Comparison of ENCODE assay signal across 9 cellular contexts in genomic region chr17:45410144-45411091, GRCh38. TPM values are rescaled to one million over a fixed set of nuclear protein-coding genes. Genes with fewer than 3 reads are reported as not detected.
A peak's percentile ranks its signal among the peaks of the same experiment; 100 is the strongest.
DNase-seq lines count a peak whose midpoint lies in the region; ATAC-seq and TF ChIP-seq lines count a peak whose summit lies in the region.
"Had no signal": no experiment of that assay in that cellular context is flagged by ENCODE, and none has a peak within 500 bp of the region (broad histone marks: within the 10 kb centered on the region; RNA-seq: fewer than 3 reads in every experiment).

No MANE protein-coding gene starts in this region.

- peaks cover 66% of the 10 kb centered on the region for H3K4me1 Mint-ChIP-seq in endothelial cell (ENCODE audit: unreplicated experiment)

- H3K27me3 ChIP-seq in A673 (replicated peaks; ENCODE audit: insufficient read depth, low read depth, low read length, poor library complexity), result no peaks in the 10 kb centered on the region

- no peaks in the 10 kb centered on the region for H3K9me3 ChIP-seq in A673 (ENCODE audit: low read depth, low read length, poor library complexity, severe bottlenecking)

- POLR2A ChIA-PET in A673 (lab: Charles Lee; ENCODE audit: low non-redundant PET), result no interaction called here

- peak overlapping the region; percentile 37 for H3K4me3 Mint-ChIP-seq in endothelial cell (ENCODE audit: unreplicated experiment)

- peak; percentile 35 for DNase-seq in activated CD4-positive, alpha-beta T cell treated with anti-CD3 and anti-CD28 coated beads for 1 hour
- peak; percentile 66 for DNase-seq in endothelial cell (ENCODE audit: low spot score)
- DNase-seq in stimulated activated CD4-positive, alpha-beta T cell treated with anti-CD3 and anti-CD28 coated beads, Interleukin-15, amount 100 ng/mL, for 1 hour (ENCODE audit: low read depth in 1 of 2, low spot score in 1 of 2), result peak; percentile 34 to 42
- DNase-seq in A673 (ENCODE audit: low spot score), result no peak
- no peak for DNase-seq in NCI-H69 (lab: John Stamatoyannopoulos, UW)

- peak overlapping the region; percentile 96 for H3K27ac Mint-ChIP-seq in endothelial cell (ENCODE audit: unreplicated experiment)

- H3K36me3 ChIP-seq in A673 (ENCODE audit: insufficient read depth, low read length, poor library complexity, severe bottlenecking), result no peaks in the 10 kb centered on the region

- intact Hi-C loops in A673 (cut with micrococcal nuclease; ENCODE audit: unreplicated experiment), result no loop called here

- H3K27ac ChIP-seq in A673 (ENCODE audit: low read depth, low read length, poor library complexity, severe bottlenecking), result no peak overlapping the region

- peak; percentile 38 for ATAC-seq in HG02798 (IDR thresholded peaks at IDR 0.05; ENCODE audit: poor library complexity, unreplicated experiment)
- no peak for ATAC-seq in GM19328 (IDR thresholded peaks at IDR 0.05; ENCODE audit: unreplicated experiment)
- no peak for ATAC-seq in HG03039 (IDR thresholded peaks at IDR 0.05; ENCODE audit: unreplicated experiment)
- ATAC-seq: Panc1 had no signal

- CTCF ChIA-PET in A673 (lab: Charles Lee), result no interaction called here

- no TSS peak for BruUV-seq in A673 (replicated peaks; lab: Mats Ljungman, UMichigan)

- TF ChIP-seq CTCF in endothelial cell (IDR thresholded peaks at IDR 0.05; ENCODE audit: unreplicated experiment) (no peak), A673 (conservative IDR thresholded peaks at IDR 0.05; ENCODE audit: low read depth, low read length) (no peak)

- H3K9me3 Mint-ChIP-seq in endothelial cell (ENCODE audit: unreplicated experiment), result no peaks in the 10 kb centered on the region

- H3K4me3 ChIP-seq in A673 (ENCODE audit: low read depth, low read length, poor library complexity, severe bottlenecking), result no peak overlapping the region

- peaks cover 2% of the 10 kb centered on the region for H3K4me1 ChIP-seq in A673 (ENCODE audit: insufficient read depth, low read length, poor library complexity, severe bottlenecking)

- peaks cover 25% of the 10 kb centered on the region for H3K36me3 Mint-ChIP-seq in endothelial cell (ENCODE audit: low read depth, unreplicated experiment)

- peaks cover 18% of the 10 kb centered on the region for H3K27me3 Mint-ChIP-seq in endothelial cell (ENCODE audit: unreplicated experiment)

RNA-seq across cellular contexts. Expression of gene ARHGAP27, which starts 22.3 kb away (rescaled TPM):
- total RNA-seq in endothelial cell (ENCODE audit: unreplicated experiment), result 155 TPM
- 0.17 TPM in 2 replicates for total RNA-seq in A673 (2021)

Comparison
In these comparisons a context has a peak if more than half of its experiments do, and no peak if none do; other contexts are left out.
1. DNase-seq: peak in activated CD4-positive, alpha-beta T cell treated with anti-CD3 and anti-CD28 coated beads for 1 hour (single experiment), endothelial cell (single experiment) and stimulated activated CD4-positive, alpha-beta T cell treated with anti-CD3 and anti-CD28 coated beads, Interleukin-15, amount 100 ng/mL, for 1 hour (2 of 2); none in A673 (single experiment) and NCI-H69 (single experiment).
2. RNA of gene ARHGAP27, which starts 22.3 kb away (total RNA-seq): 155 TPM in endothelial cell (single experiment); 0.17 TPM in A673; every median in the first group is over 100 times any median in the second.